In the genomic region with DNA sequence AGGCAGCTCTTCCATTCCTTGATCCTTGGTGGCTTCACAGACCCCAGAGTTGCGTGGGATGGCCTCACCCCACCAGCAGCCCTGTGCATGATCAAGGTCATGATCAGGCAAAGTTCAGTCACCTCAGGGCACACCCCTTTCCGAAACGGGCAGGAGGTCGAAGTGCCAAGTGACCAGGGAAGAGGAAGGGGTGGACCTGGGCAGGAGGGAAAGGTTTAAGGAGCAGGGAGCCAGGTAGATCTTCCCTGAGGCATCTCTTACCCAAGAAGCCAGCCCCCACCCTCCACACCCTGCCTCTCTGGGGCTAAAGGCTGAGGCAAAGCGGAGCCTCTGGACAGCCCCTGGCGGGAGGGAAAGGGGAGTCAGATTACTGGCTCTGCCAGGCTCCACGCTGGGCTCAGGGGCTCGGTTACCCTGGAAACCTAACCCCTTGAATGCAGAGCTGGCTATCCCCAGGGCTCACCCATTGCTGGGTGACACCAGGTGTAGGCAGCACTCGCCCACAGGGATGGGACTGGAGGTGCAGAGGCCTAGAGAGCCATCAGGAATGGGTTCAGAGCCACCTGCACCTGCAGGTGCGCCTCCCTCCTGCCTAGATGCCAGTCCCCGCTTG, we compare ENCODE assay signal across 11 cellular contexts. TPM values are rescaled to one million over a fixed set of nuclear protein-coding genes. Genes with fewer than 3 reads are reported as not detected.
A peak's percentile ranks its signal among the peaks of the same experiment; 100 is the strongest.
DNase-seq lines count a peak whose midpoint lies in the region; ATAC-seq and TF ChIP-seq lines count a peak whose summit lies in the region.
"Had no signal": no experiment of that assay in that cellular context is flagged by ENCODE, and none has a peak within 500 bp of the region (broad histone marks: within the 10 kb centered on the region; RNA-seq: fewer than 3 reads in every experiment).

No MANE protein-coding gene starts in this region.

- peaks cover 3 to 21% of the 10 kb centered on the region in 2 donors for H3K36me3 Mint-ChIP-seq in CD4-positive, alpha-beta memory T cell

- peaks cover 45% of the 10 kb centered on the region for H4K20me1 ChIP-seq in IMR-90 (ENCODE audit: insufficient read depth, low read length)

- no peak overlapping the region for H2AK5ac ChIP-seq in IMR-90 (ENCODE audit: low read depth, low read length)

- intact Hi-C loops in CD4-positive, alpha-beta memory T cell (cut with micrococcal nuclease), result loop anchor here (1.0 to 10.0 kb wide), 4 partner anchors 34 to 287 kb away; a partner anchor contains a TSS
- intact Hi-C loops in IMR-90 (cut with micrococcal nuclease) (loop anchor here (5.0 kb wide), 1 partner anchor 104 kb away; a partner anchor contains a TSS), esophagus muscularis mucosa (cut with DNase I) (no loop called here)

- H3K27ac ChIP-seq in CD4-positive, alpha-beta memory T cell (ENCODE audit: low read depth, low read length), result no peak overlapping the region
- H3K27ac ChIP-seq in IMR-90 (ENCODE audit: insufficient read depth, low read length) (no peak overlapping the region), liver (ENCODE audit: low read depth in 1 of 2, low read length in 2 of 2) (peak overlapping the region; percentile 78 to 89), esophagus muscularis mucosa (replicated peaks in 1 of 4) (peak overlapping the region in 1 of 4 donors; percentile 5)

- H3K23ac ChIP-seq in IMR-90 (ENCODE audit: low read depth, low read length), result no peak overlapping the region; the same call in 1 of the 2 replicates

- peaks cover 14 to 47% (median 30%) of the 10 kb centered on the region in 4 donors for H3K4me1 Mint-ChIP-seq in CD4-positive, alpha-beta memory T cell

- H3K4ac ChIP-seq in IMR-90 (ENCODE audit: low read depth, low read length), result no peak overlapping the region; the same call in 1 of the 2 replicates

- H3K36me3 ChIP-seq in CD4-positive, alpha-beta memory T cell (ENCODE audit: insufficient read depth, low read length), result peaks cover 16% of the 10 kb centered on the region
- H3K36me3 ChIP-seq in IMR-90 (ENCODE audit: control insufficient read depth, insufficient read depth, low read length) (peaks cover 39% of the 10 kb centered on the region), liver (ENCODE audit: control insufficient read depth in 4 of 4, insufficient read depth in 3 of 4, low read depth in 1 of 4, low read length in 3 of 4) (peaks cover 15 to 24% (median 21%) of the 10 kb centered on the region in 4 donors), esophagus muscularis mucosa (peaks cover 29 to 42% (median 36%) of the 10 kb centered on the region in 4 donors)

- in situ Hi-C loops in IMR-90 (cut with MboI; ENCODE audit: low sequenced_read_pairs), result no loop called here

- TF ChIP-seq RAD21 in IMR-90 (IDR thresholded peaks at IDR 0.05; ENCODE audit: low read length) (no peak), liver (IDR thresholded peaks at IDR 0.05) (peak; percentile 24 to 36)

- H3K4me1 ChIP-seq in CD4-positive, alpha-beta memory T cell (ENCODE audit: insufficient read depth, low read length), result peaks cover 42% of the 10 kb centered on the region
- H3K4me1 ChIP-seq in IMR-90 (ENCODE audit: control insufficient read depth, insufficient read depth, low read length) (peaks cover 20% of the 10 kb centered on the region), liver (ENCODE audit: control insufficient read depth in 4 of 4, insufficient read depth in 4 of 4, low read length in 3 of 4) (peaks cover 19 to 40% (median 32%) of the 10 kb centered on the region in 4 donors), esophagus muscularis mucosa (peaks cover 46 to 63% (median 54%) of the 10 kb centered on the region in 4 donors)

- TF ChIP-seq EP300 in esophagus muscularis mucosa (IDR thresholded peaks at IDR 0.05), result no peak

- H2BK5ac ChIP-seq in IMR-90 (ENCODE audit: low read depth, low read length, poor library complexity, severe bottlenecking), result no peak overlapping the region

- no peaks in the 10 kb centered on the region for H3K9me3 Mint-ChIP-seq in CD4-positive, alpha-beta memory T cell

- peak overlapping the region in 1 of 2 experiments; percentile 15; a peak in 1 of 4 replicates for H4K8ac ChIP-seq in IMR-90 (ENCODE audit: low read depth in 2 of 2, low read length in 2 of 2)

- DNase-seq in CD4-positive, alpha-beta memory T cell, result no peak
- DNase-seq in IMR-90 (no peak), SW480 (ENCODE audit: low spot score) (peak; percentile 27), esophagus muscularis mucosa (ENCODE audit: extremely low spot score) (no peak), OCI-M1 (lab: John Stamatoyannopoulos, UW) (no peak)
- DNase-seq: activated T-cell treated with anti-CD3 and anti-CD28 coated beads, Interleukin-2, amount 50 U/mL, for 1 hour had no signal

- no peaks in the 10 kb centered on the region for H3K27me3 ChIP-seq in CD4-positive, alpha-beta memory T cell (ENCODE audit: insufficient read depth, low read length)
- H3K27me3 ChIP-seq in IMR-90 (ENCODE audit: control insufficient read depth, insufficient read depth, low read length) (no peaks in the 10 kb centered on the region), liver (ENCODE audit: control insufficient read depth in 4 of 4, insufficient read depth in 4 of 4, low read length in 3 of 4) (no peaks in the 10 kb centered on the region), esophagus muscularis mucosa (no peaks in the 10 kb centered on the region)

- no TSS peak for BruUV-seq in IMR-90 (replicated peaks; lab: Mats Ljungman, UMichigan)

- H4K5ac ChIP-seq in IMR-90 (ENCODE audit: low read depth, low read length), result no peak overlapping the region

- no peak overlapping the region for H3K18ac ChIP-seq in IMR-90 (ENCODE audit: low read depth, low read length)

- H3K4me2 ChIP-seq in IMR-90 (ENCODE audit: low read depth, low read length), result no peak overlapping the region

- dilution Hi-C loops in IMR-90 (cut with HindIII; ENCODE audit: low sequenced_read_pairs, unreplicated experiment), result no loop called here

- TF ChIP-seq CTCF in IMR-90 (conservative IDR thresholded peaks at IDR 0.05; ENCODE audit: low read depth, low read length), result no peak
- no peak for TF ChIP-seq CTCF in liver (IDR thresholded peaks at IDR 0.05; ENCODE audit: low read depth, low read length, missing input control)
- TF ChIP-seq CTCF in esophagus muscularis mucosa (IDR thresholded peaks at IDR 0.05), result no peak

- H3K4me3 ChIP-seq in CD4-positive, alpha-beta memory T cell (ENCODE audit: low read length in 2 of 2), result no peak overlapping the region
- H3K4me3 ChIP-seq in IMR-90 (ENCODE audit: insufficient read depth, low read depth, low read length), result no peak overlapping the region
- H3K4me3 ChIP-seq in liver (ENCODE audit: low read depth in 1 of 3, low read length in 3 of 3), result peak overlapping the region in 1 of 3 donors; percentile 33
- H3K4me3 ChIP-seq in esophagus muscularis mucosa, result no peak overlapping the region

- WGBS in IMR-90 (ENCODE audit: extremely low coverage in 2 of 2, insufficient read length in 1 of 2), 2 experiments, result 80% methylated on average over 1 of the region's 11 CpGs; no CpG with 5 or more reads in 1 of the 2 experiments
- WGBS in liver, result 31% methylated on average over 11 of the region's 11 CpGs
- WGBS in esophagus muscularis mucosa, result 77% methylated on average over 10 of the region's 11 CpGs

- H2BK120ac ChIP-seq in IMR-90 (ENCODE audit: low read depth, low read length), result no peak overlapping the region

- no peak overlapping the region for H3K56ac ChIP-seq in IMR-90 (ENCODE audit: extremely low read depth, insufficient read depth, low read length)

- no peaks in the 10 kb centered on the region for H3K9me3 ChIP-seq in CD4-positive, alpha-beta memory T cell (ENCODE audit: control insufficient read depth in 1 of 2, low read length in 2 of 2)
- H3K9me3 ChIP-seq in IMR-90 (ENCODE audit: control insufficient read depth, insufficient read depth, low read length), result no peaks in the 10 kb centered on the region
- no peaks in the 10 kb centered on the region for H3K9me3 ChIP-seq in liver (ENCODE audit: control insufficient read depth in 4 of 4, low read length in 3 of 4)
- no peaks in the 10 kb centered on the region for H3K9me3 ChIP-seq in esophagus muscularis mucosa

- ATAC-seq in IMR-90 (ENCODE audit: low read depth), result no peak
- no peak for ATAC-seq in GM21423 (IDR thresholded peaks at IDR 0.05; ENCODE audit: unreplicated experiment)
- ATAC-seq in GM19397 (IDR thresholded peaks at IDR 0.05; ENCODE audit: unreplicated experiment), result no peak
- ATAC-seq: left colon had no signal

- no peaks in the 10 kb centered on the region for H3K27me3 Mint-ChIP-seq in CD4-positive, alpha-beta memory T cell

- H3K4me3 Mint-ChIP-seq in CD4-positive, alpha-beta memory T cell, result peak overlapping the region in 1 of 8 donors; percentile 10

- no peak overlapping the region for H2BK20ac ChIP-seq in IMR-90 (ENCODE audit: low read depth, low read length)

- 0 out of 2 replicates have a peak, but pooled peaks cover 2% of the 10 kb centered on the region for H3K9me1 ChIP-seq in IMR-90 (ENCODE audit: insufficient read depth, low read length)

- CTCF ChIA-PET in CD4-positive, alpha-beta memory T cell (lab: Charles Lee; ENCODE audit: partially characterized antibody), result interaction anchor here (1.2 to 4.9 kb wide), 10 partner anchors 40 to 288 kb away, joined by 3 to 57 read pairs (median 5); a partner anchor contains a TSS
- CTCF ChIA-PET in IMR-90 (lab: Yijun Ruan, JAX), result no interaction called here

- POLR2A ChIA-PET in CD4-positive, alpha-beta memory T cell (lab: Charles Lee; ENCODE audit: partially characterized antibody), result interaction anchor here (1.0 to 8.7 kb wide), 9 partner anchors 7 to 105 kb away, joined by 3 to 159 read pairs (median 6); a partner anchor contains a TSS
- POLR2A ChIA-PET in IMR-90 (lab: Charles Lee; ENCODE audit: unreplicated experiment), result no interaction called here

- H2AFZ ChIP-seq in IMR-90 (replicated peaks; ENCODE audit: low read length, poor library complexity), result no peak overlapping the region

- H3K79me1 ChIP-seq in IMR-90 (ENCODE audit: low read depth in 1 of 2, low read length in 2 of 2), result peaks cover 26 to 66% of the 10 kb centered on the region in 2 experiments

- H3K27ac Mint-ChIP-seq in CD4-positive, alpha-beta memory T cell, result peak overlapping the region in 4 of 7 donors; percentile 27 to 87 (median 51)

- H2AK9ac ChIP-seq in IMR-90 (replicated peaks; ENCODE audit: low read depth, low read length, poor library complexity), result peak overlapping the region; percentile 81

- no peak overlapping the region for H4K91ac ChIP-seq in IMR-90 (ENCODE audit: insufficient read depth, low read depth, low read length)

- H2BK15ac ChIP-seq in IMR-90 (ENCODE audit: low read depth, low read length), result no peak overlapping the region; the same call in 2 of the 3 replicates

- H3K14ac ChIP-seq in IMR-90 (replicated peaks; ENCODE audit: low read depth, low read length), result no peak overlapping the region

- H3K9ac ChIP-seq in IMR-90 (ENCODE audit: low read depth, low read length) (no peak overlapping the region), liver (ENCODE audit: low read depth in 1 of 2, low read length in 2 of 2) (peak overlapping the region in 1 of 2 donors; percentile 13)

- no peak for TF ChIP-seq POLR2A in IMR-90 (IDR thresholded peaks at IDR 0.05; ENCODE audit: low read depth, low read length)
- no peak for TF ChIP-seq POLR2A in esophagus muscularis mucosa (IDR thresholded peaks at IDR 0.05; ENCODE audit: low read depth)

RNA-seq across cellular contexts. Expression of a gene that starts 3.6 kb away (rescaled TPM):
- 100 to 1,000 TPM; 119 to 121 TPM for total RNA-seq in CD4-positive, alpha-beta memory T cell
- polyA plus RNA-seq in CD4-positive, alpha-beta memory T cell, result 10 to 100 TPM in 1 of 2 donors, 1 to 10 TPM in 1; 8.3 to 24.3 TPM
- total RNA-seq in IMR-90 (2012; rRNA removed), result 53.9 and 73.7 TPM in 2 replicates
- polyA plus RNA-seq in IMR-90 (2012; rRNA removed), result 155 and 164 TPM in 2 replicates
- polyA plus RNA-seq in IMR-90 (2012; cell fraction: cytosol; rRNA removed), result 148 and 266 TPM in 2 replicates
- 388 and 999 TPM in 2 replicates for polyA plus RNA-seq in IMR-90 (2012; cell fraction: nucleus; rRNA removed; ENCODE audit: low replicate concordance)
- total RNA-seq in liver, result 100 to 1,000 TPM in 1 of 2 donors, 10 to 100 TPM in 1; 42.0 to 120 TPM
- 100 to 1,000 TPM in 1 of 2 donors, 10 to 100 TPM in 1; 47.8 to 156 TPM for polyA plus RNA-seq in liver
- 10 to 100 TPM; 47.1 to 70.6 (median 59.2) TPM for total RNA-seq in esophagus muscularis mucosa

RNA-seq across cellular contexts. Expression of a gene that starts 9.3 kb away (rescaled TPM):
- 1 to 10 TPM; 5.1 to 8.1 TPM for total RNA-seq in CD4-positive, alpha-beta memory T cell
- polyA plus RNA-seq in CD4-positive, alpha-beta memory T cell, result 1 to 10 TPM; 4.2 to 9.4 TPM
- total RNA-seq in IMR-90 (2012; rRNA removed), result not detected in 2 replicates
- 0.72 and 1.9 TPM in 2 replicates for polyA plus RNA-seq in IMR-90 (2012; rRNA removed)
- polyA plus RNA-seq in IMR-90 (2012; cell fraction: cytosol; rRNA removed), result 1.3 and 3.2 TPM in 2 replicates
- 2.3 and 12.6 TPM in 2 replicates for polyA plus RNA-seq in IMR-90 (2012; cell fraction: nucleus; rRNA removed; ENCODE audit: low replicate concordance)
- 1 to 10 TPM; 1.3 to 1.8 TPM for total RNA-seq in liver
- polyA plus RNA-seq in liver, result 1 to 10 TPM; 2.4 to 3.3 TPM
- total RNA-seq in esophagus muscularis mucosa, result 10 to 100 TPM in 3 of 4 donors, 1 to 10 TPM in 1; 7.9 to 15.2 (median 12.8) TPM
- total RNA-seq: SK-MEL-5 had no signal

RNA-seq across cellular contexts. Expression of a gene that starts 17.6 kb away (rescaled TPM):
- 100 to 1,000 TPM; 300 to 303 TPM for total RNA-seq in CD4-positive, alpha-beta memory T cell
- 100 to 1,000 TPM; 188 to 212 TPM for polyA plus RNA-seq in CD4-positive, alpha-beta memory T cell
- total RNA-seq in IMR-90 (2012; rRNA removed) (168 and 184 TPM in 2 replicates), liver (100 to 1,000 TPM; 127 to 208 TPM), esophagus muscularis mucosa (100 to 1,000 TPM; 333 to 453 (median 392) TPM)
- polyA plus RNA-seq in IMR-90 (2012; rRNA removed) (152 and 201 TPM in 2 replicates), liver (100 to 1,000 TPM; 303 to 330 TPM)
- 153 and 219 TPM in 2 replicates for polyA plus RNA-seq in IMR-90 (2012; cell fraction: cytosol; rRNA removed)
- 377 and 407 TPM in 2 replicates for polyA plus RNA-seq in IMR-90 (2012; cell fraction: nucleus; rRNA removed; ENCODE audit: low replicate concordance)

RNA-seq across cellular contexts. Expression of a gene that starts 55.6 kb away (rescaled TPM):
- 100 to 1,000 TPM; 125 to 129 TPM for total RNA-seq in CD4-positive, alpha-beta memory T cell
- 10 to 100 TPM; 11.4 to 17.2 TPM for polyA plus RNA-seq in CD4-positive, alpha-beta memory T cell
- total RNA-seq in IMR-90 (2012; rRNA removed), result 6.6 and 7.2 TPM in 2 replicates
- polyA plus RNA-seq in IMR-90 (2012; rRNA removed), result 20.3 and 24.7 TPM in 2 replicates
- 9.9 and 11.2 TPM in 2 replicates for polyA plus RNA-seq in IMR-90 (2012; cell fraction: cytosol; rRNA removed)
- polyA plus RNA-seq in IMR-90 (2012; cell fraction: nucleus; rRNA removed; ENCODE audit: low replicate concordance), result 140 and 168 TPM in 2 replicates
- 10 to 100 TPM in 1 of 2 donors, 1 to 10 TPM in 1; 5.4 to 12.0 TPM for total RNA-seq in liver
- 1 to 10 TPM; 7.1 to 7.6 TPM for polyA plus RNA-seq in liver
- 10 to 100 TPM; 21.2 to 34.2 (median 23.3) TPM for total RNA-seq in esophagus muscularis mucosa

Comparison
In these comparisons a context has a peak if more than half of its experiments do, and no peak if none do; other contexts are left out.
1. H3K27ac ChIP-seq: peak in liver (2 of 2); none in CD4-positive, alpha-beta memory T cell (single experiment) and IMR-90 (single experiment).